In the genomic region with DNA sequence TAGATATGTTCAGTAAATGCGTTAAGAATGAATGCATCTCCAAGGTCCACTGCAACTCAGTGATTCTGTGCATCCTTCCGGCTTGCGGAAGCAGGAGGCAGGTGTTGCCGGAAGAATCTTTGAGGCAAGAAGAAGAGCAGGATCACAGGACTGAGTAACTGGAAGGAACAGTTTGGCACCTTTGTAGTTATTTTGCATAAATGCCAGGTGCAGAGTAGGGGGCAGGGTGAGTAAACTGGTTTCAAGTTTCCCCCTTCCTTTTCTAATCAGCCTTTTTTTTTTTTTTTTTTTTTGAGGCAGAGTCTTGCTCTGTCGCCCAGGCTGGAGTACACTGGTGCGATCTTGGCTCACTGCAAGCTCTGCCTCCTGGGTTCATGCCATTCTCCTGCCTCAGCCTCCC, we compare ENCODE assay signal across 18 cellular contexts. TPM values are rescaled to one million over a fixed set of nuclear protein-coding genes. Genes with fewer than 3 reads are reported as not detected.
A peak's percentile ranks its signal among the peaks of the same experiment; 100 is the strongest.
DNase-seq lines count a peak whose midpoint lies in the region; ATAC-seq and TF ChIP-seq lines count a peak whose summit lies in the region.
"Had no signal": no experiment of that assay in that cellular context is flagged by ENCODE, and none has a peak within 500 bp of the region (broad histone marks: within the 10 kb centered on the region; RNA-seq: fewer than 3 reads in every experiment).

No MANE protein-coding gene starts in this region.

- H3K9ac ChIP-seq in Karpas-422 (ENCODE audit: low read length) (no peak overlapping the region), OCI-LY3 (ENCODE audit: low read length) (no peak overlapping the region)

- H3K4me3 Mint-ChIP-seq in memory B cell, result no peak overlapping the region
- H3K4me3 Mint-ChIP-seq: CD4-positive, alpha-beta T cell had no signal

- no peak overlapping the region for H3K27ac ChIP-seq in Karpas-422 (ENCODE audit: low read length)
- no peak overlapping the region for H3K27ac ChIP-seq in OCI-LY3 (ENCODE audit: low read length)
- no peak overlapping the region for H3K27ac ChIP-seq in RWPE1

- POLR2A ChIA-PET in RWPE1 (lab: Yijun Ruan, JAX; ENCODE audit: low non-redundant PET), result no interaction called here

- no peaks in the 10 kb centered on the region for H3K36me3 ChIP-seq in Karpas-422 (ENCODE audit: insufficient read depth, low read length)
- no peaks in the 10 kb centered on the region for H3K36me3 ChIP-seq in OCI-LY3 (replicated peaks; ENCODE audit: low read depth, low read length)
- H3K36me3 ChIP-seq: HAP-1 had no signal

- no peaks in the 10 kb centered on the region for H3K9me2 ChIP-seq in Karpas-422 (replicated peaks; ENCODE audit: insufficient read depth, low read length)

- H3K4me1 Mint-ChIP-seq in memory B cell, result peaks cover 14% of the 10 kb centered on the region

- DNase-seq in NCI-H2196 (lab: John Stamatoyannopoulos, UW; ENCODE audit: unreplicated experiment) (peak; percentile 24), NCI-H2196 treated with DMSO at 0.1 percent for 48 hours (lab: John Stamatoyannopoulos, UW; ENCODE audit: unreplicated experiment) (no peak), Karpas-422 (peak; percentile 64), memory B cell (ENCODE audit: low spot score in 2 of 2) (no peak), inferior parietal cortex (ENCODE audit: extremely low spot score) (no peak), RWPE1 (ENCODE audit: low spot score) (no peak)
- DNase-seq: Calu3; CD4-positive, alpha-beta T cell; MM.1S; NCI-H1092 treated with DMSO at 0.1 percent for 48 hours; NCI-H187; NCI-H2227 treated with DMSO at 0.1 percent for 48 hours; NCI-H510A treated with DMSO at 0.1 percent for 48 hours; SHP77 treated with DMSO at 0.1 percent for 48 hours; T1000 had no signal

- H3K79me2 ChIP-seq in Karpas-422 (ENCODE audit: low read length) (no peaks in the 10 kb centered on the region), OCI-LY3 (ENCODE audit: low read length) (no peaks in the 10 kb centered on the region)

- H3K9me3 Mint-ChIP-seq in memory B cell, result no peaks in the 10 kb centered on the region
- H3K9me3 Mint-ChIP-seq: CD4-positive, alpha-beta T cell had no signal

- H3K36me3 Mint-ChIP-seq in memory B cell, result peaks cover 6% of the 10 kb centered on the region

- H3K27me3 Mint-ChIP-seq in memory B cell, result no peaks in the 10 kb centered on the region

- H3K4me2 ChIP-seq in Karpas-422 (ENCODE audit: low read depth, low read length, poor library complexity, severe bottlenecking) (peak overlapping the region; percentile 70), OCI-LY3 (ENCODE audit: low read length) (peak overlapping the region; percentile 20; the same call in 1 of the 2 replicates)

- ATAC-seq in memory B cell (ENCODE audit: low read depth), result peak; percentile 44
- no peak for ATAC-seq in GM19455 (IDR thresholded peaks at IDR 0.05; ENCODE audit: unreplicated experiment)

- no peak overlapping the region for H2AFZ ChIP-seq in Karpas-422 (ENCODE audit: low read length)
- H2AFZ ChIP-seq in OCI-LY3 (ENCODE audit: low read depth, low read length), result no peak overlapping the region; the same call in 1 of the 2 replicates

- H3K27ac Mint-ChIP-seq in memory B cell, result no peak overlapping the region
- H3K27ac Mint-ChIP-seq: CD4-positive, alpha-beta T cell had no signal

- H3K4me3 ChIP-seq in Karpas-422 (ENCODE audit: low read length) (peak overlapping the region; percentile 48), OCI-LY3 (ENCODE audit: low read length) (no peak overlapping the region; the same call in 1 of the 2 replicates)
- H3K4me3 ChIP-seq: HAP-1 had no signal

- H4K20me1 ChIP-seq in Karpas-422 (ENCODE audit: insufficient read depth, low read depth, low read length) (no peaks in the 10 kb centered on the region), OCI-LY3 (ENCODE audit: insufficient read depth, low read length) (no peaks in the 10 kb centered on the region)

- TF ChIP-seq CTCF in OCI-LY3 (IDR thresholded peaks at IDR 0.05; ENCODE audit: low read depth, low read length), result no peak
- no peak for TF ChIP-seq CTCF in RWPE1 (conservative IDR thresholded peaks at IDR 0.05; ENCODE audit: low read depth)

- H3K27me3 ChIP-seq in Karpas-422 (ENCODE audit: low read length) (no peaks in the 10 kb centered on the region), OCI-LY3 (ENCODE audit: low read depth, low read length) (peaks cover 3% of the 10 kb centered on the region; the same call in 1 of the 2 replicates)

- CTCF ChIA-PET in RWPE1 (lab: Yijun Ruan, JAX), result no interaction called here

- H3K9me3 ChIP-seq in Karpas-422 (ENCODE audit: low read length) (no peaks in the 10 kb centered on the region), OCI-LY3 (ENCODE audit: insufficient read depth, low read length) (no peaks in the 10 kb centered on the region)

- peaks cover 61% of the 10 kb centered on the region for H3K4me1 ChIP-seq in Karpas-422 (ENCODE audit: low read length)
- H3K4me1 ChIP-seq in OCI-LY3 (ENCODE audit: low read length), result peaks cover 6% of the 10 kb centered on the region
- H3K4me1 ChIP-seq: HAP-1 had no signal

RNA-seq across cellular contexts. Expression of gene DYRK4, which starts 22.3 kb away (rescaled TPM):
- total RNA-seq in Karpas-422 (2014; rRNA removed; shearing (Covaris generic); ENCODE audit: low replicate concordance), result 27.2 and 44.9 TPM in 2 replicates

RNA-seq across cellular contexts. Expression of gene RAD51AP1, which starts 45.6 kb away (rescaled TPM):
- total RNA-seq in Karpas-422 (2014; rRNA removed; shearing (Covaris generic); ENCODE audit: low replicate concordance), result 14.1 and 39.2 TPM in 2 replicates

Comparison
In these comparisons a context has a peak if more than half of its experiments do, and no peak if none do; other contexts are left out.
1. DNase-seq: peak in NCI-H2196 (single experiment) and Karpas-422 (single experiment); none in NCI-H2196 treated with DMSO at 0.1 percent for 48 hours (single experiment), memory B cell (0 of 2), inferior parietal cortex (single experiment) and RWPE1 (single experiment).